ENCODE assay signal across 8 cellular contexts in genomic region chr19:18104793-18105131, GRCh38. TPM values are rescaled to one million over a fixed set of nuclear protein-coding genes. Genes with fewer than 3 reads are reported as not detected.
DNase-seq lines count a peak whose midpoint lies in the region; ATAC-seq, FAIRE-seq and TF ChIP-seq lines count a peak whose summit lies in the region.

No MANE protein-coding gene starts in this region.

- no peaks in the 10 kb centered on the region for H3K27me3 Mint-ChIP-seq in memory B cell

- H3K4me3 Mint-ChIP-seq in memory B cell, result peak overlapping the region; percentile 75

- no peak for DNase-seq in right atrium auricular region (ENCODE audit: low spot score)
- DNase-seq in cardiac septum (ENCODE audit: low spot score), result no peak
- DNase-seq in K562 (ENCODE audit: extremely low read depth in 1 of 4, low spot score in 3 of 4), result no peak
- DNase-seq in memory B cell (ENCODE audit: low spot score in 2 of 2), result no peak
- no peak for DNase-seq in vagina (ENCODE audit: extremely low spot score in 2 of 2)
- no peak for DNase-seq in A172 (ENCODE audit: low spot score)
- DNase-seq in HEK293T (ENCODE audit: extremely low spot score), result no peak

- H3K27ac ChIP-seq in right atrium auricular region (peak overlapping the region; percentile 35 to 40), K562 (ENCODE audit: extremely low read depth, low read depth, low read length) (peak overlapping the region; percentile 14; the same call in 2 of the 3 replicates), vagina (no peak overlapping the region)

- H3K36me3 ChIP-seq in right atrium auricular region (no peaks in the 10 kb centered on the region), K562 (ENCODE audit: control insufficient read depth, insufficient read depth, low read length) (no peaks in the 10 kb centered on the region), vagina (no peaks in the 10 kb centered on the region)

- H3K4me2 ChIP-seq in K562 (ENCODE audit: insufficient read depth, low read length), result peak overlapping the region; percentile 82

- ATAC-seq in K562 (no peak), memory B cell (ENCODE audit: low read depth) (no peak), GM18511 (IDR thresholded peaks at IDR 0.05; ENCODE audit: unreplicated experiment) (no peak)

- no peaks in the 10 kb centered on the region for H3K9me3 Mint-ChIP-seq in memory B cell

- TF ChIP-seq EP300 in K562 (IDR thresholded peaks at IDR 0.05; ENCODE audit: low read length), result no peak

- H4K20me1 ChIP-seq in K562 (replicated peaks; ENCODE audit: control insufficient read depth, insufficient read depth, low read length), result no peaks in the 10 kb centered on the region

- TF ChIP-seq CTCF in right atrium auricular region (IDR thresholded peaks at IDR 0.05), result no peak
- TF ChIP-seq CTCF in K562 (IDR thresholded peaks at IDR 0.05 in 2 of 3, conservative IDR thresholded peaks at IDR 0.05 in 1 of 3; ENCODE audit: insufficient read depth in 2 of 3, low read depth in 1 of 3, low read length in 3 of 3), result no peak
- no peak for TF ChIP-seq CTCF in vagina (IDR thresholded peaks at IDR 0.05)

- in situ Hi-C loops in K562 (cut with MboI), result loop anchor here (5.0 kb wide), 1 partner anchor 153 kb away; a partner anchor contains a TSS

- H3K9me3 ChIP-seq in right atrium auricular region, result no peaks in the 10 kb centered on the region
- no peaks in the 10 kb centered on the region for H3K9me3 ChIP-seq in K562 (replicated peaks; ENCODE audit: control insufficient read depth, insufficient read depth, low read depth, low read length)
- no peaks in the 10 kb centered on the region for H3K9me3 ChIP-seq in vagina

- H3K27ac Mint-ChIP-seq in memory B cell, result peak overlapping the region; percentile 31

- peaks cover 10% of the 10 kb centered on the region for H3K36me3 Mint-ChIP-seq in memory B cell

- peak overlapping the region; percentile 32 to 86; a peak in 3 of 4 replicates for H3K9ac ChIP-seq in K562 (ENCODE audit: insufficient read depth in 1 of 2, low read depth in 2 of 2, low read length in 2 of 2)

- FAIRE-seq in K562 (lab: Jason Lieb, UNC), result peak; percentile 11

- 69% methylated on average over 5 of the region's 5 CpGs for WGBS in K562 (ENCODE audit: insufficient coverage, low coverage, missing lambda C conversion rate)

- CTCF ChIA-PET in K562 (lab: Yijun Ruan, JAX; ENCODE audit: low intra/inter-chr PET ratio) (no interaction called here), HEK293T (lab: Yijun Ruan, JAX) (no interaction called here)

- no peak for TF ChIP-seq RAD21 in K562 (CRISPR knock-in tag; conservative IDR thresholded peaks at IDR 0.05 in 1 of 2, IDR thresholded peaks at IDR 0.05 in 1 of 2)

- POLR2A ChIA-PET in K562 (lab: Yijun Ruan, JAX) (no interaction called here), HEK293T (lab: Yijun Ruan, JAX) (interaction anchor here (0.9 to 1.2 kb wide), 4 partner anchors 40 to 174 kb away, joined by 3 read pairs; no protein-coding TSS in a partner anchor)

- intact Hi-C loops in cardiac septum (cut with DNase I), result no loop called here
- intact Hi-C loops in K562 (cut with micrococcal nuclease), result no loop called here
- intact Hi-C loops in vagina (cut with DNase I), result no loop called here

- H3K79me2 ChIP-seq in K562 (ENCODE audit: control insufficient read depth, insufficient read depth, low read length), result no peaks in the 10 kb centered on the region

- H3K4me3 ChIP-seq in right atrium auricular region (peak overlapping the region; percentile 31 to 43), K562 (peak overlapping the region; percentile 32), vagina (peak overlapping the region; percentile 33 to 35)

- BruUV-seq in K562 (replicated peaks; lab: Mats Ljungman, UMichigan), result no TSS peak

- H2AFZ ChIP-seq in K562 (ENCODE audit: low read depth, low read length), result peak overlapping the region; percentile 89

- H3K4me1 ChIP-seq in right atrium auricular region (peaks cover 0 to 16% of the 10 kb centered on the region in 2 donors), K562 (replicated peaks in 1 of 2; ENCODE audit: control insufficient read depth in 2 of 2, insufficient read depth in 2 of 2, low read length in 2 of 2) (peaks cover 16 to 29% of the 10 kb centered on the region in 2 experiments), vagina (peaks cover 14% of the 10 kb centered on the region)

- H3K9me1 ChIP-seq in K562 (ENCODE audit: control insufficient read depth, insufficient read depth, low read length), result no peaks in the 10 kb centered on the region

- peaks cover 38% of the 10 kb centered on the region for H3K4me1 Mint-ChIP-seq in memory B cell

- TF ChIP-seq POLR2A in K562 (conservative IDR thresholded peaks at IDR 0.05) (no peak), vagina (IDR thresholded peaks at IDR 0.05) (no peak)

- H3K27me3 ChIP-seq in right atrium auricular region (no peaks in the 10 kb centered on the region), K562 (ENCODE audit: control insufficient read depth in 2 of 2, insufficient read depth in 2 of 2, low read length in 2 of 2) (no peaks in the 10 kb centered on the region), vagina (no peaks in the 10 kb centered on the region)

TF ChIP-seq in HEK293T, 16 proteins besides CTCF, POLR2A, EP300 and RAD21 (continues in another document):
- TF ChIP-seq HDGF (IDR thresholded peaks at IDR 0.05; ENCODE audit: borderline replicate concordance), result no peak

RNA-seq across cellular contexts. Expression of gene MAST3, which starts 7.2 kb away (rescaled TPM):
- total RNA-seq in right atrium auricular region (1 to 10 TPM; 5.8 to 7.5 TPM), cardiac septum (5.2 TPM), K562 (2014; rRNA removed) (2.4 and 3.4 TPM in 2 replicates), K562 (2014; rRNA removed; fragmentation: Illumina TruSeq; extraction: Trizol) (0.99 and 1.3 TPM in 2 replicates), K562 (2015; rRNA removed; fragmentation: Illumina TruSeq; extraction: Trizol) (1.7 and 2.0 TPM in 2 replicates), K562 (2021) (9.9 and 11.8 TPM in 2 replicates), vagina (9.6 TPM)
- total RNA-seq in K562 (2011; cell fraction: chromatin; rRNA removed; ENCODE audit: low replicate concordance), result 13.6 and 45.1 TPM in 2 replicates
- 19.7 and 22.0 TPM in 2 replicates for total RNA-seq in K562 (2011; cell fraction: nucleolus; rRNA removed)
- total RNA-seq in K562 (2011; cell fraction: nucleoplasm; rRNA removed), result 15.4 and 16.2 TPM in 2 replicates
- polyA plus RNA-seq in K562 (2011; rRNA removed) (1.5 and 2.9 TPM in 2 replicates), K562 (2014; fragmentation: Illumina TruSeq; extraction: Trizol) (3.4 and 4.2 TPM in 2 replicates), K562 (2014; fragmentation: Nextera tagmentation; extraction: Ambion mirVana) (1 to 10 TPM in 1 of 2 experiments, under 1 TPM in 1; 0.94 to 2.5 TPM), K562 (2014; rRNA removed) (3.4 and 3.7 TPM in 2 replicates)
- 1.7 and 2.2 TPM in 2 replicates for polyA plus RNA-seq in K562 (2011; cell fraction: cytosol; rRNA removed)
- polyA plus RNA-seq in K562 (2011; cell fraction: nucleus; rRNA removed), result 8.8 and 12.1 TPM in 2 replicates
- polyA plus RNA-seq in K562 (2012), result 4.2 and 5.1 TPM in 2 replicates
- polyA minus RNA-seq in K562 (2011; rRNA and poly(A)+ RNA removed), result 2.1 and 2.3 TPM in 2 replicates
- 5.7 and 6.8 TPM in 2 replicates for polyA minus RNA-seq in K562 (2011; cell fraction: cytosol; rRNA and poly(A)+ RNA removed)
- polyA minus RNA-seq in K562 (2011; cell fraction: nucleus; rRNA and poly(A)+ RNA removed), result 6.5 and 6.8 TPM in 2 replicates
- 2.7 and 3.0 TPM in 2 replicates for total RNA-seq in A172 (2014; rRNA removed; shearing (Covaris generic))

RNA-seq across cellular contexts. Expression of gene IL12RB1, which starts 18.0 kb away (rescaled TPM):
- under 1 TPM; 0.22 to 0.75 TPM for total RNA-seq in right atrium auricular region
- 0.35 TPM for total RNA-seq in cardiac septum
- not detected in 2 replicates for total RNA-seq in K562 (2011; cell fraction: chromatin; rRNA removed; ENCODE audit: low replicate concordance)
- not detected in 2 replicates for total RNA-seq in K562 (2011; cell fraction: nucleolus; rRNA removed)
- not detected in 2 replicates for total RNA-seq in K562 (2011; cell fraction: nucleoplasm; rRNA removed)
- total RNA-seq in K562 (2014; rRNA removed), result not detected in 2 replicates
- not detected in 2 replicates for total RNA-seq in K562 (2014; rRNA removed; fragmentation: Illumina TruSeq; extraction: Trizol)
- not detected in 2 replicates for total RNA-seq in K562 (2015; rRNA removed; fragmentation: Illumina TruSeq; extraction: Trizol)
- total RNA-seq in K562 (2021), result 0.07 and 0.09 TPM in 2 replicates
- 0.07 TPM in 1 of 2 replicates, not detected in the other for polyA plus RNA-seq in K562 (2011; rRNA removed)
- polyA plus RNA-seq in K562 (2011; cell fraction: cytosol; rRNA removed), result 0.30 TPM in 1 of 2 replicates, not detected in the other
- 0.09 TPM in 1 of 2 replicates, not detected in the other for polyA plus RNA-seq in K562 (2011; cell fraction: nucleus; rRNA removed)
- polyA plus RNA-seq in K562 (2012), result 0.09 and 0.10 TPM in 2 replicates
- not detected in 2 replicates for polyA plus RNA-seq in K562 (2014; fragmentation: Illumina TruSeq; extraction: Trizol)
- polyA plus RNA-seq in K562 (2014; fragmentation: Nextera tagmentation; extraction: Ambion mirVana), result under 1 TPM in 1 of 2 experiments, not detected in 1; 0.04 TPM
- polyA plus RNA-seq in K562 (2014; rRNA removed), result 0.05 TPM in 1 of 2 replicates, not detected in the other
- not detected in 2 replicates for polyA minus RNA-seq in K562 (2011; rRNA and poly(A)+ RNA removed)
- not detected in 2 replicates for polyA minus RNA-seq in K562 (2011; cell fraction: cytosol; rRNA and poly(A)+ RNA removed)
- not detected in 2 replicates for polyA minus RNA-seq in K562 (2011; cell fraction: nucleus; rRNA and poly(A)+ RNA removed)
- total RNA-seq in vagina, result not detected
- 0.93 TPM in 1 of 2 replicates, not detected in the other for total RNA-seq in A172 (2014; rRNA removed; shearing (Covaris generic))

RNA-seq across cellular contexts. Expression of gene PIK3R2, which starts 48.2 kb away (rescaled TPM):
- 10 to 100 TPM; 18.7 to 19.0 TPM for total RNA-seq in right atrium auricular region
- total RNA-seq in cardiac septum, result 28.3 TPM
- total RNA-seq in K562 (2011; cell fraction: chromatin; rRNA removed; ENCODE audit: low replicate concordance), result 17.4 and 45.8 TPM in 2 replicates
- total RNA-seq in K562 (2011; cell fraction: nucleolus; rRNA removed), result 15.9 and 22.2 TPM in 2 replicates
- 10.8 and 13.3 TPM in 2 replicates for total RNA-seq in K562 (2011; cell fraction: nucleoplasm; rRNA removed)
- total RNA-seq in K562 (2014; rRNA removed), result 10.8 and 15.3 TPM in 2 replicates
- total RNA-seq in K562 (2014; rRNA removed; fragmentation: Illumina TruSeq; extraction: Trizol), result 3.3 and 4.7 TPM in 2 replicates
- 6.6 and 6.8 TPM in 2 replicates for total RNA-seq in K562 (2015; rRNA removed; fragmentation: Illumina TruSeq; extraction: Trizol)
- 37.9 and 41.2 TPM in 2 replicates for total RNA-seq in K562 (2021)
- 5.3 and 7.8 TPM in 2 replicates for polyA plus RNA-seq in K562 (2011; rRNA removed)
- 5.8 and 9.6 TPM in 2 replicates for polyA plus RNA-seq in K562 (2011; cell fraction: cytosol; rRNA removed)
- polyA plus RNA-seq in K562 (2011; cell fraction: nucleus; rRNA removed), result 15.7 and 21.7 TPM in 2 replicates
- 16.2 and 18.1 TPM in 2 replicates for polyA plus RNA-seq in K562 (2012)
- polyA plus RNA-seq in K562 (2014; fragmentation: Illumina TruSeq; extraction: Trizol), result 1.5 and 1.6 TPM in 2 replicates
- under 1 TPM; 0.39 to 0.65 TPM for polyA plus RNA-seq in K562 (2014; fragmentation: Nextera tagmentation; extraction: Ambion mirVana)
- 6.1 and 14.0 TPM in 2 replicates for polyA plus RNA-seq in K562 (2014; rRNA removed)
- 4.9 and 5.2 TPM in 2 replicates for polyA minus RNA-seq in K562 (2011; rRNA and poly(A)+ RNA removed)
- polyA minus RNA-seq in K562 (2011; cell fraction: cytosol; rRNA and poly(A)+ RNA removed), result 19.0 and 26.3 TPM in 2 replicates
- polyA minus RNA-seq in K562 (2011; cell fraction: nucleus; rRNA and poly(A)+ RNA removed), result 5.9 and 12.0 TPM in 2 replicates
- total RNA-seq in vagina, result 24.8 TPM
- 32.3 and 43.2 TPM in 2 replicates for total RNA-seq in A172 (2014; rRNA removed; shearing (Covaris generic))
